ENCODE assay signal across 18 cellular contexts in genomic region chr4:57943672-57944071, GRCh38.
DNase-seq lines count a peak whose midpoint lies in the region; ATAC-seq and TF ChIP-seq lines count a peak whose summit lies in the region.
"Had no signal": no experiment of that assay in that cellular context is flagged by ENCODE, and none has a peak within 500 bp of the region (broad histone marks: within the 10 kb centered on the region; RNA-seq: fewer than 3 reads in every experiment).

No MANE protein-coding gene starts in this region.

- no peaks in the 10 kb centered on the region for H3K27me3 Mint-ChIP-seq in progenitor cell of endocrine pancreas
- H3K27me3 Mint-ChIP-seq: activated CD8-positive, alpha-beta memory T cell treated with anti-CD3 and anti-CD28 coated beads, Interleukin-2, amount 10 ng/mL, durations not matched to agents 7 days and 5 days; central memory CD8-positive, alpha-beta T cell had no signal

- H3K36me3 ChIP-seq in Karpas-422 (ENCODE audit: insufficient read depth, low read length), result no peaks in the 10 kb centered on the region
- H3K36me3 ChIP-seq: prostate gland, SJCRH30 had no signal

- DNase-seq in OCI-M1 (lab: John Stamatoyannopoulos, UW) (peak; percentile 2), choroid plexus epithelial cell (ENCODE audit: low read depth) (peak; percentile 72), progenitor cell of endocrine pancreas (ENCODE audit: low spot score, unreplicated experiment) (no peak), germinal center (ENCODE audit: low spot score) (no peak), GDM1 (lab: John Stamatoyannopoulos, UW) (no peak), Karpas-422 (no peak)
- DNase-seq: activated CD4-positive, alpha-beta T cell treated with anti-CD3 and anti-CD28 coated beads for 4 hours; activated CD8-positive, alpha-beta memory T cell treated with anti-CD3 and anti-CD28 coated beads, Interleukin-2, amount 10 ng/mL, durations not matched to agents 7 days and 5 days; GOT3; kidney; MM.1S; NCI-H2029; NCI-H510A treated with DMSO at 0.1 percent for 48 hours; SJCRH30 had no signal

- no peaks in the 10 kb centered on the region for H3K27me3 ChIP-seq in Karpas-422 (ENCODE audit: low read length)

- no peak overlapping the region for H3K4me3 ChIP-seq in choroid plexus epithelial cell (ENCODE audit: low read depth, low read length)
- H3K4me3 ChIP-seq in Karpas-422 (ENCODE audit: low read length), result no peak overlapping the region
- H3K4me3 ChIP-seq: prostate gland, SJCRH30 had no signal

- no peak overlapping the region for H3K4me2 ChIP-seq in Karpas-422 (ENCODE audit: low read depth, low read length, poor library complexity, severe bottlenecking)

- H3K9me3 ChIP-seq in Karpas-422 (ENCODE audit: low read length), result peaks cover 4% of the 10 kb centered on the region; the same call in 1 of the 2 replicates
- H3K9me3 ChIP-seq: prostate gland, SJCRH30 had no signal

- no peaks in the 10 kb centered on the region for H3K79me2 ChIP-seq in Karpas-422 (ENCODE audit: low read length)

- no peak overlapping the region for H3K27ac ChIP-seq in Karpas-422 (ENCODE audit: low read length)
- H3K27ac ChIP-seq: prostate gland, SJCRH30 had no signal

- TF ChIP-seq CTCF in choroid plexus epithelial cell (conservative IDR thresholded peaks at IDR 0.05; ENCODE audit: low read depth, low read length) (no peak), progenitor cell of endocrine pancreas (IDR thresholded peaks at IDR 0.05; ENCODE audit: unreplicated experiment) (no peak)

- no peaks in the 10 kb centered on the region for H4K20me1 ChIP-seq in Karpas-422 (ENCODE audit: insufficient read depth, low read depth, low read length)

- no peaks in the 10 kb centered on the region for H3K9me3 Mint-ChIP-seq in progenitor cell of endocrine pancreas (ENCODE audit: low read depth)

- H3K4me1 ChIP-seq in Karpas-422 (ENCODE audit: low read length), result no peaks in the 10 kb centered on the region
- H3K4me1 ChIP-seq: prostate gland, SJCRH30 had no signal

- H3K27ac Mint-ChIP-seq in progenitor cell of endocrine pancreas, result peak overlapping the region; percentile 49
- H3K27ac Mint-ChIP-seq: activated CD8-positive, alpha-beta memory T cell treated with anti-CD3 and anti-CD28 coated beads, Interleukin-2, amount 10 ng/mL, durations not matched to agents 7 days and 5 days had no signal

- H3K9ac ChIP-seq in Karpas-422 (ENCODE audit: low read length), result no peak overlapping the region

- no peak overlapping the region for H2AFZ ChIP-seq in Karpas-422 (ENCODE audit: low read length)

- peaks cover 5% of the 10 kb centered on the region for H3K4me1 Mint-ChIP-seq in progenitor cell of endocrine pancreas (ENCODE audit: low read depth)
- H3K4me1 Mint-ChIP-seq: activated CD8-positive, alpha-beta memory T cell treated with anti-CD3 and anti-CD28 coated beads, Interleukin-2, amount 10 ng/mL, durations not matched to agents 7 days and 5 days; central memory CD8-positive, alpha-beta T cell had no signal

- no peaks in the 10 kb centered on the region for H3K36me3 Mint-ChIP-seq in progenitor cell of endocrine pancreas (ENCODE audit: insufficient read depth)
- H3K36me3 Mint-ChIP-seq: activated CD8-positive, alpha-beta memory T cell treated with anti-CD3 and anti-CD28 coated beads, Interleukin-2, amount 10 ng/mL, durations not matched to agents 7 days and 5 days had no signal

- H3K9me2 ChIP-seq in Karpas-422 (replicated peaks; ENCODE audit: insufficient read depth, low read length), result no peaks in the 10 kb centered on the region

- ATAC-seq in GM18498 (IDR thresholded peaks at IDR 0.05; ENCODE audit: unreplicated experiment) (peak; percentile 73), GM21786 (IDR thresholded peaks at IDR 0.05; ENCODE audit: unreplicated experiment) (no peak)
- ATAC-seq: activated CD8-positive, alpha-beta memory T cell treated with anti-CD3 and anti-CD28 coated beads, Interleukin-2, amount 10 ng/mL, durations not matched to agents 7 days and 5 days had no signal

- no peak overlapping the region for H3K4me3 Mint-ChIP-seq in progenitor cell of endocrine pancreas (ENCODE audit: low read depth)
- H3K4me3 Mint-ChIP-seq: activated CD8-positive, alpha-beta memory T cell treated with anti-CD3 and anti-CD28 coated beads, Interleukin-2, amount 10 ng/mL, durations not matched to agents 7 days and 5 days; central memory CD8-positive, alpha-beta T cell had no signal

Comparison
In these comparisons a context has a peak if more than half of its experiments do, and no peak if none do; other contexts are left out.
1. DNase-seq: peak in OCI-M1 (single experiment) and choroid plexus epithelial cell (single experiment); none in progenitor cell of endocrine pancreas (single experiment), germinal center (single experiment), GDM1 (single experiment) and Karpas-422 (single experiment).